Comparison of ENCODE assay signal across 1 cellular context in the genomic region with DNA sequence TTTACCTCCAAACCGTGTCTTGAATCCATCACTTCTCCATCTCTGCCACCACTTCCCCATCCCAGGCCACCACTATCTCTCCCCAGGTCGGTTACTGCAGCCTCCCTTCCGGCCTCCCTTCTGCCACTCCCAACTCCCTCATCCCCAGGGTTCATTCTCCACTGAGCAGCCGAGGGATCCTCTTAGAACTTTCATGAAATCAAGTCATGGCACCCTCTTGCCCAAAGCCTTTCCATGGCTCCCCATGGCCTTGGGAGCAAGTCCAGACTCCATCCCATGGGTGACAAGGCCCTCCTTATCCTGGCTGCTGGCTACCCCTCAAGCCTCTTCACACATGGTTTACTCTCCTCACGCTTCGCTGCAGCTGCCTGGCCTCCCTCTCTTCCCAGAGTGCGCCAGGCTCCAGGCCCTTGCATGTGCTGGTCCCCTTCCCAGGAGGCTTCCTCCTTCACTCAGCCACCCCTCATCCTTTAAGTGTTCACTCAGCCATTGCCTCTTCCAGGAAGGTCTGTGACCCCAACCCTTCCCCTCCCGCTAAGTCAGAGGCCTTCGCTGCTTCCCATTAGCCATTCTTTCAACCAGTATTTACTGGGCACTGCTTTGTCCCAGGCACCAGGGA.
TF ChIP-seq lines count a peak whose summit lies in the region.

No MANE protein-coding gene starts in this region.

TF ChIP-seq in H1, 55 proteins besides CTCF, POLR2A, EP300 and RAD21:
- TF ChIP-seq TCF12 (IDR thresholded peaks at IDR 0.05; ENCODE audit: low read depth, low read length) (no peak), RXRA (IDR thresholded peaks at IDR 0.05; ENCODE audit: insufficient read depth, low read depth, low read length) (no peak), PHF8 (conservative IDR thresholded peaks at IDR 0.05; ENCODE audit: low read depth, low read length) (no peak), TEAD4 (IDR thresholded peaks at IDR 0.05; ENCODE audit: low read depth, low read length) (no peak), NANOG (IDR thresholded peaks at IDR 0.05; ENCODE audit: insufficient read depth, low read depth, low read length, poor library complexity, severe bottlenecking) (no peak), BACH1 (IDR thresholded peaks at IDR 0.05; ENCODE audit: low read length) (no peak), JUND (IDR thresholded peaks at IDR 0.05; ENCODE audit: low read length) (no peak), JUN (IDR thresholded peaks at IDR 0.05; ENCODE audit: low read depth, low read length) (no peak), POLR2AphosphoS5 (IDR thresholded peaks at IDR 0.05; ENCODE audit: low read depth, low read length) (no peak), GABPA (IDR thresholded peaks at IDR 0.05; ENCODE audit: borderline replicate concordance, insufficient read depth, low read length) (no peak), HDAC2 (IDR thresholded peaks at IDR 0.05; ENCODE audit: borderline replicate concordance in 1 of 2, low read depth in 2 of 2, low read length in 2 of 2) (no peak), YY1 (IDR thresholded peaks at IDR 0.05; ENCODE audit: low read depth, low read length) (no peak), CHD2 (IDR thresholded peaks at IDR 0.05; ENCODE audit: low read length) (no peak)
- TF ChIP-seq, protein P1, sequence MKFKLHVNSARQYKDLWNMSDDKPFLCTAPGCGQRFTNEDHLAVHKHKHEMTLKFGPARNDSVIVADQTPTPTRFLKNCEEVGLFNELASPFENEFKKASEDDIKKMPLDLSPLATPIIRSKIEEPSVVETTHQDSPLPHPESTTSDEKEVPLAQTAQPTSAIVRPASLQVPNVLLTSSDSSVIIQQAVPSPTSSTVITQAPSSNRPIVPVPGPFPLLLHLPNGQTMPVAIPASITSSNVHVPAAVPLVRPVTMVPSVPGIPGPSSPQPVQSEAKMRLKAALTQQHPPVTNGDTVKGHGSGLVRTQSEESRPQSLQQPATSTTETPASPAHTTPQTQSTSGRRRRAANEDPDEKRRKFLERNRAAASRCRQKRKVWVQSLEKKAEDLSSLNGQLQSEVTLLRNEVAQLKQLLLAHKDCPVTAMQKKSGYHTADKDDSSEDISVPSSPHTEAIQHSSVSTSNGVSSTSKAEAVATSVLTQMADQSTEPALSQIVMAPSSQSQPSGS (IDR thresholded peaks at IDR 0.05; ENCODE audit: low read length): no peak
- TF ChIP-seq, protein P2, sequence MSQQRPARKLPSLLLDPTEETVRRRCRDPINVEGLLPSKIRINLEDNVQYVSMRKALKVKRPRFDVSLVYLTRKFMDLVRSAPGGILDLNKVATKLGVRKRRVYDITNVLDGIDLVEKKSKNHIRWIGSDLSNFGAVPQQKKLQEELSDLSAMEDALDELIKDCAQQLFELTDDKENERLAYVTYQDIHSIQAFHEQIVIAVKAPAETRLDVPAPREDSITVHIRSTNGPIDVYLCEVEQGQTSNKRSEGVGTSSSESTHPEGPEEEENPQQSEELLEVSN (IDR thresholded peaks at IDR 0.05): no peak
- TF ChIP-seq, protein P3, sequence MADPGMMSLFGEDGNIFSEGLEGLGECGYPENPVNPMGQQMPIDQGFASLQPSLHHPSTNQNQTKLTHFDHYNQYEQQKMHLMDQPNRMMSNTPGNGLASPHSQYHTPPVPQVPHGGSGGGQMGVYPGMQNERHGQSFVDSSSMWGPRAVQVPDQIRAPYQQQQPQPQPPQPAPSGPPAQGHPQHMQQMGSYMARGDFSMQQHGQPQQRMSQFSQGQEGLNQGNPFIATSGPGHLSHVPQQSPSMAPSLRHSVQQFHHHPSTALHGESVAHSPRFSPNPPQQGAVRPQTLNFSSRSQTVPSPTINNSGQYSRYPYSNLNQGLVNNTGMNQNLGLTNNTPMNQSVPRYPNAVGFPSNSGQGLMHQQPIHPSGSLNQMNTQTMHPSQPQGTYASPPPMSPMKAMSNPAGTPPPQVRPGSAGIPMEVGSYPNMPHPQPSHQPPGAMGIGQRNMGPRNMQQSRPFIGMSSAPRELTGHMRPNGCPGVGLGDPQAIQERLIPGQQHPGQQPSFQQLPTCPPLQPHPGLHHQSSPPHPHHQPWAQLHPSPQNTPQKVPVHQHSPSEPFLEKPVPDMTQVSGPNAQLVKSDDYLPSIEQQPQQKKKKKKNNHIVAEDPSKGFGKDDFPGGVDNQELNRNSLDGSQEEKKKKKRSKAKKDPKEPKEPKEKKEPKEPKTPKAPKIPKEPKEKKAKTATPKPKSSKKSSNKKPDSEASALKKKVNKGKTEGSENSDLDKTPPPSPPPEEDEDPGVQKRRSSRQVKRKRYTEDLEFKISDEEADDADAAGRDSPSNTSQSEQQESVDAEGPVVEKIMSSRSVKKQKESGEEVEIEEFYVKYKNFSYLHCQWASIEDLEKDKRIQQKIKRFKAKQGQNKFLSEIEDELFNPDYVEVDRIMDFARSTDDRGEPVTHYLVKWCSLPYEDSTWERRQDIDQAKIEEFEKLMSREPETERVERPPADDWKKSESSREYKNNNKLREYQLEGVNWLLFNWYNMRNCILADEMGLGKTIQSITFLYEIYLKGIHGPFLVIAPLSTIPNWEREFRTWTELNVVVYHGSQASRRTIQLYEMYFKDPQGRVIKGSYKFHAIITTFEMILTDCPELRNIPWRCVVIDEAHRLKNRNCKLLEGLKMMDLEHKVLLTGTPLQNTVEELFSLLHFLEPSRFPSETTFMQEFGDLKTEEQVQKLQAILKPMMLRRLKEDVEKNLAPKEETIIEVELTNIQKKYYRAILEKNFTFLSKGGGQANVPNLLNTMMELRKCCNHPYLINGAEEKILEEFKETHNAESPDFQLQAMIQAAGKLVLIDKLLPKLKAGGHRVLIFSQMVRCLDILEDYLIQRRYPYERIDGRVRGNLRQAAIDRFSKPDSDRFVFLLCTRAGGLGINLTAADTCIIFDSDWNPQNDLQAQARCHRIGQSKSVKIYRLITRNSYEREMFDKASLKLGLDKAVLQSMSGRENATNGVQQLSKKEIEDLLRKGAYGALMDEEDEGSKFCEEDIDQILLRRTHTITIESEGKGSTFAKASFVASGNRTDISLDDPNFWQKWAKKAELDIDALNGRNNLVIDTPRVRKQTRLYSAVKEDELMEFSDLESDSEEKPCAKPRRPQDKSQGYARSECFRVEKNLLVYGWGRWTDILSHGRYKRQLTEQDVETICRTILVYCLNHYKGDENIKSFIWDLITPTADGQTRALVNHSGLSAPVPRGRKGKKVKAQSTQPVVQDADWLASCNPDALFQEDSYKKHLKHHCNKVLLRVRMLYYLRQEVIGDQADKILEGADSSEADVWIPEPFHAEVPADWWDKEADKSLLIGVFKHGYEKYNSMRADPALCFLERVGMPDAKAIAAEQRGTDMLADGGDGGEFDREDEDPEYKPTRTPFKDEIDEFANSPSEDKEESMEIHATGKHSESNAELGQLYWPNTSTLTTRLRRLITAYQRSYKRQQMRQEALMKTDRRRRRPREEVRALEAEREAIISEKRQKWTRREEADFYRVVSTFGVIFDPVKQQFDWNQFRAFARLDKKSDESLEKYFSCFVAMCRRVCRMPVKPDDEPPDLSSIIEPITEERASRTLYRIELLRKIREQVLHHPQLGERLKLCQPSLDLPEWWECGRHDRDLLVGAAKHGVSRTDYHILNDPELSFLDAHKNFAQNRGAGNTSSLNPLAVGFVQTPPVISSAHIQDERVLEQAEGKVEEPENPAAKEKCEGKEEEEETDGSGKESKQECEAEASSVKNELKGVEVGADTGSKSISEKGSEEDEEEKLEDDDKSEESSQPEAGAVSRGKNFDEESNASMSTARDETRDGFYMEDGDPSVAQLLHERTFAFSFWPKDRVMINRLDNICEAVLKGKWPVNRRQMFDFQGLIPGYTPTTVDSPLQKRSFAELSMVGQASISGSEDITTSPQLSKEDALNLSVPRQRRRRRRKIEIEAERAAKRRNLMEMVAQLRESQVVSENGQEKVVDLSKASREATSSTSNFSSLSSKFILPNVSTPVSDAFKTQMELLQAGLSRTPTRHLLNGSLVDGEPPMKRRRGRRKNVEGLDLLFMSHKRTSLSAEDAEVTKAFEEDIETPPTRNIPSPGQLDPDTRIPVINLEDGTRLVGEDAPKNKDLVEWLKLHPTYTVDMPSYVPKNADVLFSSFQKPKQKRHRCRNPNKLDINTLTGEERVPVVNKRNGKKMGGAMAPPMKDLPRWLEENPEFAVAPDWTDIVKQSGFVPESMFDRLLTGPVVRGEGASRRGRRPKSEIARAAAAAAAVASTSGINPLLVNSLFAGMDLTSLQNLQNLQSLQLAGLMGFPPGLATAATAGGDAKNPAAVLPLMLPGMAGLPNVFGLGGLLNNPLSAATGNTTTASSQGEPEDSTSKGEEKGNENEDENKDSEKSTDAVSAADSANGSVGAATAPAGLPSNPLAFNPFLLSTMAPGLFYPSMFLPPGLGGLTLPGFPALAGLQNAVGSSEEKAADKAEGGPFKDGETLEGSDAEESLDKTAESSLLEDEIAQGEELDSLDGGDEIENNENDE (IDR thresholded peaks at IDR 0.05; ENCODE audit: insufficient replicate concordance, low read length): no peak
